In the genomic region with DNA sequence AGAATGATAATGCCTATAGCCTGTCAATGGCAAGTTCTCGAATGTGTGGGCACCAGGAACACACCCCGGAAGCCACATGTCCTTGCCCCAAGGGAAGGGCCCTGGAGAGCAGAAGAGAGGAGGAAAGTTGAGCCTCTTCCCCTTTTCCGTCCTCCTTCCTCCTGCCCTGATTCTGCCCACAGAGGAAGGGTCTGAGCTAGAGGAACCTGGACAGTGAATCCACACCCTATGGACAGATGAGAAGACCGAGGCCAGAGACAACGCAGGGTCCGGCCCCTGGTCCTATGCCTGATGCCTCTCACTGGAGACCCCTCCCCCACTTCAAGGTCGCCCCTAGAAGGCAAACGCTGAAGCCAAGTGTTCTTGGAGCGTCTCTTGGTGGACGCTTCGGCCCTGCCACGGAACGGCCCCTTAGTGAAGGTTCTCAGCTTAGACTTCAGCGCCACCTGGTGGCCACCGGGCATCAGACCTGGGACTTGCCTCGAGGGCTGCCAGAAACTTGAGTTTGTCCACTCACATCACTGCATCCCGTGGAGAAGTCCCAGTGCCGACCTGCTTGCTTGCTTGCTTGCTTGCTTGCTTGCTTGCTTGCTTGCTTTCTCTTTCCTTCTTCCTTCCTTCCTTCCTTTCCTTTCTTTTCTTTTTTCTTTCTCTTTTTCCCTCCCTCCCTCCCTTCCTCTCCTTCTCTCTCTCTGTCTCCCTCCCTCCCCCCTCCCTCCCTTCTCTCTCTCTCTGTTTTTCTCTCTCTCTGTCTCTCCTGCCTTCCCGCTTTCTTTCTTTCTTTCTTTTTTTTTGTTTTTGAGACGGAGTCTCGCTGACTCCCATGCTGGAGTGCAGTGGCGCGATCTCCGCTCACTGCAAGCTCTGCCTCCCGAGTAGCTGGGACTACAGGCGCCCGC, we compare ENCODE assay signal across 8 cellular contexts. TPM values are rescaled to one million over a fixed set of nuclear protein-coding genes. Genes with fewer than 3 reads are reported as not detected.
DNase-seq lines count a peak whose midpoint lies in the region; ATAC-seq and TF ChIP-seq lines count a peak whose summit lies in the region.

No MANE protein-coding gene starts in this region.

- ATAC-seq in activated CD8-positive, alpha-beta T cell treated with anti-CD3 and anti-CD28 coated beads for 36 hours, result peak; percentile 99
- peak; percentile 97 for ATAC-seq in memory B cell (ENCODE audit: low read depth)
- no peak for ATAC-seq in HG02623 (IDR thresholded peaks at IDR 0.05; ENCODE audit: unreplicated experiment)

- peak; percentile 93 for TF ChIP-seq CTCF in GM12864 (IDR thresholded peaks at IDR 0.05; ENCODE audit: low read depth, low read length, missing control alignments)
- TF ChIP-seq CTCF in activated CD8-positive, alpha-beta T cell treated with anti-CD3 and anti-CD28 coated beads for 36 hours (IDR thresholded peaks at IDR 0.05), result peak; percentile 67

- peak overlapping the region; percentile 59 for H3K27ac Mint-ChIP-seq in activated CD8-positive, alpha-beta T cell treated with anti-CD3 and anti-CD28 coated beads for 36 hours
- peak overlapping the region; percentile 25 for H3K27ac Mint-ChIP-seq in memory B cell

- no peaks in the 10 kb centered on the region for H3K36me3 Mint-ChIP-seq in activated CD8-positive, alpha-beta T cell treated with anti-CD3 and anti-CD28 coated beads for 36 hours (ENCODE audit: low read depth)
- no peaks in the 10 kb centered on the region for H3K36me3 Mint-ChIP-seq in memory B cell

- peak overlapping the region; percentile 12 for H3K4me3 Mint-ChIP-seq in activated CD8-positive, alpha-beta T cell treated with anti-CD3 and anti-CD28 coated beads for 36 hours
- peak overlapping the region; percentile 65 for H3K4me3 Mint-ChIP-seq in memory B cell

- peaks cover 5% of the 10 kb centered on the region for H3K4me1 Mint-ChIP-seq in activated CD8-positive, alpha-beta T cell treated with anti-CD3 and anti-CD28 coated beads for 36 hours (ENCODE audit: low read depth)
- peaks cover 6% of the 10 kb centered on the region for H3K4me1 Mint-ChIP-seq in memory B cell

- CTCF ChIA-PET in activated CD8-positive, alpha-beta T cell treated with anti-CD3 and anti-CD28 coated beads for 36 hours (lab: Charles Lee), result interaction anchor here (0.6 to 11.3 kb wide), 17 partner anchors 8 to 286 kb away, joined by 3 to 122 read pairs (median 4); no protein-coding TSS in a partner anchor

- DNase-seq in GM12864 (ENCODE audit: low read depth) (peak; percentile 82), HT-29 (ENCODE audit: low spot score) (peak; percentile 88), NOMO-1 (lab: John Stamatoyannopoulos, UW; ENCODE audit: unreplicated experiment in 2 of 2) (peak; percentile 79 to 86), ecto neural progenitor cell (ENCODE audit: low spot score) (peak; percentile 98), memory B cell (ENCODE audit: low spot score in 2 of 2) (peak; percentile 92 to 94)
- peak; percentile 95 for DNase-seq in activated CD8-positive, alpha-beta T cell treated with anti-CD3 and anti-CD28 coated beads for 36 hours
- peak; percentile 76 for DNase-seq in stimulated activated CD8-positive, alpha-beta memory T cell treated with anti-CD3 and anti-CD28 coated beads, Interleukin-12 subunit alpha, Interleukin-12 subunit beta, amount 100 ng/mL, for 24 hours (ENCODE audit: extremely low read depth)

- H3K9me3 Mint-ChIP-seq in activated CD8-positive, alpha-beta T cell treated with anti-CD3 and anti-CD28 coated beads for 36 hours, result no peaks in the 10 kb centered on the region
- H3K9me3 Mint-ChIP-seq in memory B cell, result no peaks in the 10 kb centered on the region

- POLR2A ChIA-PET in activated CD8-positive, alpha-beta T cell treated with anti-CD3 and anti-CD28 coated beads for 36 hours (lab: Charles Lee), result no interaction called here

- no peaks in the 10 kb centered on the region for H3K27me3 Mint-ChIP-seq in activated CD8-positive, alpha-beta T cell treated with anti-CD3 and anti-CD28 coated beads for 36 hours
- no peaks in the 10 kb centered on the region for H3K27me3 Mint-ChIP-seq in memory B cell

- H3K4me3 ChIP-seq in GM12864 (ENCODE audit: low read depth, low read length), result no peak overlapping the region; the same call in 1 of the 2 replicates

- intact Hi-C loops in activated CD8-positive, alpha-beta T cell treated with anti-CD3 and anti-CD28 coated beads for 36 hours (cut with micrococcal nuclease), result loop anchor here (1.0 to 5.0 kb wide), 2 partner anchors 198 to 216 kb away; no protein-coding TSS in a partner anchor

RNA-seq across cellular contexts. Expression of a gene that starts 20.6 kb away (rescaled TPM):
- total RNA-seq in HT-29 (2014; rRNA removed; shearing (Covaris generic)), result 4.0 and 4.7 TPM in 2 replicates
- total RNA-seq in activated CD8-positive, alpha-beta T cell treated with anti-CD3 and anti-CD28 coated beads for 36 hours, result 10 to 100 TPM; 24.7 to 25.7 TPM

RNA-seq across cellular contexts. Expression of a gene that starts 46.7 kb away (rescaled TPM):
- 28.8 and 35.5 TPM in 2 replicates for total RNA-seq in HT-29 (2014; rRNA removed; shearing (Covaris generic))
- 10 to 100 TPM; 40.2 to 44.0 TPM for total RNA-seq in activated CD8-positive, alpha-beta T cell treated with anti-CD3 and anti-CD28 coated beads for 36 hours
